29 cellular contexts compared by ENCODE assay signal in genomic region chr10:52208394-52208793, GRCh38.
"Had no signal": no experiment of that assay in that cellular context is flagged by ENCODE, and none has a peak within 500 bp of the region (broad histone marks: within the 10 kb centered on the region; RNA-seq: fewer than 3 reads in every experiment).

No MANE protein-coding gene starts in this region.

- H3K27ac Mint-ChIP-seq: mesothelial cell of epicardium; naive thymus-derived CD4-positive, alpha-beta T cell; natural killer cell treated with Interleukin-12 subunit alpha and Interleukin-12 subunit beta and Interleukin-15 and Interleukin-18, amount 100 ng/mL, for 72 hours; neural progenitor cell; progenitor cell of endocrine pancreas; stimulated activated naive B cell treated with anti-CD40 and anti-IgM and Interleukin-4, amounts not matched to agents 10 μg/mL and 1 μg/mL and 100 μg/mL, for 72 hours had no signal

- H3K36me3 Mint-ChIP-seq: naive thymus-derived CD4-positive, alpha-beta T cell; natural killer cell treated with Interleukin-12 subunit alpha and Interleukin-12 subunit beta and Interleukin-15 and Interleukin-18, amount 100 ng/mL, for 72 hours; stimulated activated naive B cell treated with anti-CD40 and anti-IgM and Interleukin-4, amounts not matched to agents 10 μg/mL and 1 μg/mL and 100 μg/mL, for 72 hours had no signal

- H3K36me3 ChIP-seq: left ventricle myocardium inferior, neural progenitor cell, neutrophil, ovary, stomach, thyroid gland, transverse colon, upper lobe of left lung, vagina had no signal

- H3K9me3 ChIP-seq: left ventricle myocardium inferior, neutrophil, ovary, stomach, testis, thyroid gland, transverse colon, upper lobe of left lung, vagina had no signal

- H3K9me3 Mint-ChIP-seq: stimulated activated naive B cell treated with anti-CD40 and anti-IgM and Interleukin-4, amounts not matched to agents 10 μg/mL and 1 μg/mL and 100 μg/mL, for 72 hours had no signal

- DNase-seq: islet precursor cell; left ventricle myocardium inferior; mesendoderm; naive thymus-derived CD4-positive, alpha-beta T cell; occipital lobe; ovary; retina; right cardiac atrium; stimulated activated CD4-positive, alpha-beta T cell treated with anti-CD3 and anti-CD28 coated beads, Interleukin-12 subunit alpha, Interleukin-12 subunit beta, amount 100 ng/mL, for 4 hours; stimulated activated CD4-positive, alpha-beta T cell treated with anti-CD3 and anti-CD28 coated beads, Interleukin-15, amount 100 ng/mL, for 24 hours; stimulated activated CD4-positive, alpha-beta T cell treated with anti-CD3 and anti-CD28 coated beads, Interleukin-2, amount 100 ng/mL, for 24 hours; stimulated activated CD4-positive, alpha-beta T cell treated with anti-CD3 and anti-CD28 coated beads, Interleukin-4, amount 100 ng/mL, for 1 hour; stimulated activated naive B cell treated with anti-CD40 and anti-IgM and Interleukin-4, amounts not matched to agents 10 μg/mL and 1 μg/mL and 100 μg/mL, for 72 hours; stimulated activated naive CD8-positive, alpha-beta T cell treated with anti-CD3 and anti-CD28 coated beads, Interleukin-15, Interleukin-2, amounts not matched to agents 100 U/mL and 50 U/mL, for 24 hours; stomach; testis; thyroid gland; transverse colon; upper lobe of left lung had no signal

- H3K4me3 ChIP-seq: hepatocyte, left ventricle myocardium inferior, lung, neural progenitor cell, ovary, skin epidermis, stomach, testis, thyroid gland, transverse colon, upper lobe of left lung, vagina had no signal

- H3K4me1 Mint-ChIP-seq: naive thymus-derived CD4-positive, alpha-beta T cell had no signal

- H3K4me3 Mint-ChIP-seq: mesothelial cell of epicardium; naive thymus-derived CD4-positive, alpha-beta T cell; natural killer cell treated with Interleukin-12 subunit alpha and Interleukin-12 subunit beta and Interleukin-15 and Interleukin-18, amount 100 ng/mL, for 72 hours; neural progenitor cell; stimulated activated naive B cell treated with anti-CD40 and anti-IgM and Interleukin-4, amounts not matched to agents 10 μg/mL and 1 μg/mL and 100 μg/mL, for 72 hours had no signal

- H3K4me1 ChIP-seq: left ventricle myocardium inferior, testis, thyroid gland, upper lobe of left lung had no signal

- H3K27me3 ChIP-seq: hepatocyte, neural progenitor cell, neutrophil, ovary, stomach, testis, thyroid gland, transverse colon, upper lobe of left lung, vagina had no signal

- H3K27me3 Mint-ChIP-seq: progenitor cell of endocrine pancreas had no signal

- ATAC-seq: naive thymus-derived CD4-positive, alpha-beta T cell; right cardiac atrium; sciatic nerve; stimulated activated naive B cell treated with anti-CD40 and anti-IgM and Interleukin-4, amounts not matched to agents 10 μg/mL and 1 μg/mL and 100 μg/mL, for 72 hours; stimulated activated naive CD8-positive, alpha-beta T cell treated with anti-CD3 and anti-CD28 coated beads, Interleukin-15, Interleukin-2, amounts not matched to agents 100 U/mL and 50 U/mL, for 24 hours had no signal

- H3K27ac ChIP-seq: hepatocyte, left ventricle myocardium inferior, neural progenitor cell, neutrophil, ovary, skin epidermis, stomach, testis, thyroid gland, transverse colon, upper lobe of left lung, vagina had no signal
